Comparison of ENCODE assay signal across 8 cellular contexts in the genomic region with DNA sequence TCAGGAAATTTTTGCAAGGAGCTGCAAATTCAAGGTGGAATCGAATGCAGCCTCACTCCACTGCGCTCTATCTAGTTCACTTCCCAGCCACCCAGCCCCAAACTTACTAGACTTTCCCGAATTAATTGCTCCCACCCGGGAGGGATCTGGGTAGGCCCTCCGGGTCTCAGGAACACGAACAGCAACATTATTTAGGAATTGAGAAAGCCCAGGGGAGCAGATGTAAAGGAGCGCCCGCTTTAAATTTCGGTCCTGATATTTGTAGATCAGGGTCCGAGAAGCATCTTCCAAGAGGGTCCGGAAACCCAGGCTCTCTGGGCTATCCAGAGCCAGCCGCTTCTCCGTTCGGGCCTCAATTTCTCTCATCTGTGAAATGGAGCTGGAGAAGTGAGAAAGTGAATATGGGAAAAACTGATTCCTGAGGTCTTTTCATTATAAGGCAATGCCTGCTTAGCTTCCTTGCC. TPM values are rescaled to one million over a fixed set of nuclear protein-coding genes. Genes with fewer than 3 reads are reported as not detected.
DNase-seq lines count a peak whose midpoint lies in the region; ATAC-seq and TF ChIP-seq lines count a peak whose summit lies in the region.

No MANE protein-coding gene starts in this region.

- H3K27me3 ChIP-seq in transverse colon = no peaks in the 10 kb centered on the region

- whole genome bisulfite sequencing in lower leg skin, 2 donors = 1 to 2% methylated on average over 14 of the region's 14 CpGs
- 0 to 4% methylated on average over 4 to 14 of the region's 14 CpGs for WGBS in transverse colon (ENCODE audit: low coverage in 1 of 2), 2 donors

- TF ChIP-seq POLR2A in lower leg skin (IDR thresholded peaks at IDR 0.05) = no peak
- TF ChIP-seq POLR2A in transverse colon (IDR thresholded peaks at IDR 0.05) = no peak

- peak overlapping the region; percentile 91 to 99 for H3K4me3 Mint-ChIP-seq in activated T-cell treated with anti-CD3 and anti-CD28 coated beads, Interleukin-2, amount 50 U/mL, for 72 hours

- DNase-seq in activated T-cell treated with anti-CD3 and anti-CD28 coated beads, Interleukin-2, amount 50 U/mL, for 72 hours = no peak
- no peak for DNase-seq in activated T-cell treated with anti-CD3 and anti-CD28 coated beads, Interleukin-2, amount 50 U/mL, for 1 hour
- DNase-seq in lower leg skin (ENCODE audit: low spot score in 2 of 2) (no peak), transverse colon (no peak), NCI-H1694 treated with DMSO at 0.1 percent for 48 hours (lab: John Stamatoyannopoulos, UW) (no peak), AML-193 (lab: John Stamatoyannopoulos, UW) (no peak)

- H3K4me3 ChIP-seq in lower leg skin (ENCODE audit: low read depth, poor library complexity, severe bottlenecking) = peak overlapping the region; percentile 91
- peak overlapping the region; percentile 61 to 85 (median 72) for H3K4me3 ChIP-seq in transverse colon

- H3K4me1 Mint-ChIP-seq in activated T-cell treated with anti-CD3 and anti-CD28 coated beads, Interleukin-2, amount 50 U/mL, for 72 hours (ENCODE audit: low read depth) = peaks cover 40% of the 10 kb centered on the region

- H3K36me3 ChIP-seq in transverse colon = no peaks in the 10 kb centered on the region

- H3K4me1 ChIP-seq in transverse colon = peaks cover 19 to 56% (median 47%) of the 10 kb centered on the region in 4 donors

- peaks cover 47% of the 10 kb centered on the region for H3K27me3 Mint-ChIP-seq in activated T-cell treated with anti-CD3 and anti-CD28 coated beads, Interleukin-2, amount 50 U/mL, for 72 hours (ENCODE audit: low read depth)

- in situ Hi-C loops in transverse colon (cut with MboI; ENCODE audit: low pct_ligation_motif_present in 1 of 4, low pct_unique_long_range_greater_than_20kb in 1 of 4, low sequenced_read_pairs in 3 of 4) = no loop called here

- H3K27ac Mint-ChIP-seq in activated T-cell treated with anti-CD3 and anti-CD28 coated beads, Interleukin-2, amount 50 U/mL, for 72 hours = no peak overlapping the region

- no peak for ATAC-seq in activated T-cell treated with anti-CD3 and anti-CD28 coated beads, Interleukin-2, amount 50 U/mL, for 72 hours (replicated peaks in 1 of 2)
- no peak for ATAC-seq in HG02973 (IDR thresholded peaks at IDR 0.05; ENCODE audit: unreplicated experiment)

- no peak for TF ChIP-seq EP300 in transverse colon (IDR thresholded peaks at IDR 0.05; ENCODE audit: low read depth)

- no peaks in the 10 kb centered on the region for H3K9me3 ChIP-seq in transverse colon

- intact Hi-C loops in lower leg skin (cut with DNase I; ENCODE audit: low total_unique reads) = no loop called here
- intact Hi-C loops in transverse colon (cut with DNase I; ENCODE audit: low total_unique reads) = no loop called here

- H3K27ac ChIP-seq in angular gyrus (ENCODE audit: low read depth, low read length) (peak overlapping the region; percentile 70), transverse colon (peak overlapping the region; percentile 91 to 93 (median 92))

- no peak for TF ChIP-seq CTCF in lower leg skin (IDR thresholded peaks at IDR 0.05)
- TF ChIP-seq CTCF in transverse colon (IDR thresholded peaks at IDR 0.05) = no peak

- H3K36me3 Mint-ChIP-seq in activated T-cell treated with anti-CD3 and anti-CD28 coated beads, Interleukin-2, amount 50 U/mL, for 72 hours (ENCODE audit: insufficient read depth in 2 of 2) = peaks cover 0 to 4% of the 10 kb centered on the region in 2 donors

- no peaks in the 10 kb centered on the region for H3K9me3 Mint-ChIP-seq in activated T-cell treated with anti-CD3 and anti-CD28 coated beads, Interleukin-2, amount 50 U/mL, for 72 hours

RNA-seq across cellular contexts. Expression of a gene that starts 0.5 kb away (rescaled TPM):
- total RNA-seq in activated T-cell treated with anti-CD3 and anti-CD28 coated beads, Interleukin-2, amount 50 U/mL, for 72 hours = 1 to 10 TPM in 1 of 2 donors, under 1 TPM in 1; 0.84 to 2.0 TPM
- total RNA-seq in lower leg skin = 100 to 1,000 TPM; 237 to 353 (median 301) TPM
- total RNA-seq in transverse colon = 1,000 to 10,000 TPM in 1 of 4 donors, 100 to 1,000 TPM in 3; 516 to 1,015 (median 933) TPM

RNA-seq across cellular contexts. Expression of a gene that starts 33.1 kb away (rescaled TPM):
- total RNA-seq in activated T-cell treated with anti-CD3 and anti-CD28 coated beads, Interleukin-2, amount 50 U/mL, for 72 hours = not detected
- 10 to 100 TPM in 1 of 4 donors, 1 to 10 TPM in 2, under 1 TPM in 1; 0.67 to 19.0 (median 3.3) TPM for total RNA-seq in lower leg skin
- total RNA-seq in transverse colon = not detected

Comparison
In these comparisons a context has a peak if more than half of its experiments do, and no peak if none do; other contexts are left out.
1. RNA of a gene that starts 0.5 kb away (total RNA-seq): 516 to 1,015 TPM in transverse colon and 237 to 353 TPM in lower leg skin; 0.84 to 2.0 TPM in activated T-cell treated with anti-CD3 and anti-CD28 coated beads, Interleukin-2, amount 50 U/mL, for 72 hours; every median in the first group is over 10 times any median in the second.